Comparison of ENCODE assay signal across 23 cellular contexts in the genomic region with DNA sequence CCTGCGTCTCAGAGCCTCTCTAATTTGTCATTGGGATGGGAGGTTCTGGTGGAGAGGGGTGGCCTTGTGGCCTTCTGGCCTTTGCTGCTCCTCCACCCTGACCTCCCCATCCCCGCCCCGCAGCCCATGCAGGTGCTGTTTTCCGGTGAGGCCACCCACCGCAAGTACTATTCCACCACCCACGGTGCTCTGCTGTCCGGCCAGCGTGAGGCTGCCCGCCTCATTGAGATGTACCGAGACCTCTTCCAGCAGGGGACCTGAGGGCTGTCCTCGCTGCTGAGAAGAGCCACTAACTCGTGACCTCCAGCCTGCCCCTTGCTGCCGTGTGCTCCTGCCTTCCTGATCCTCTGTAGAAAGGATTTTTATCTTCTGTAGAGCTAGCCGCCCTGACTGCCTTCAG. TPM values are rescaled to one million over a fixed set of nuclear protein-coding genes. Genes with fewer than 3 reads are reported as not detected.
DNase-seq lines count a peak whose midpoint lies in the region; TF ChIP-seq lines count a peak whose summit lies in the region.
"Had no signal": no experiment of that assay in that cellular context is flagged by ENCODE, and none has a peak within 500 bp of the region (broad histone marks: within the 10 kb centered on the region; RNA-seq: fewer than 3 reads in every experiment).

No MANE protein-coding gene starts in this region.

- H3K36me3 ChIP-seq in endodermal cell (ENCODE audit: control insufficient read depth, insufficient read depth, low read length), result peaks cover 18% of the 10 kb centered on the region
- no peaks in the 10 kb centered on the region for H3K36me3 ChIP-seq in neural progenitor cell
- no peaks in the 10 kb centered on the region for H3K36me3 ChIP-seq in ovary

- no peaks in the 10 kb centered on the region for H3K79me2 ChIP-seq in neural progenitor cell (ENCODE audit: low read depth)

- TF ChIP-seq CTCF in endodermal cell (conservative IDR thresholded peaks at IDR 0.05) (no peak), neural progenitor cell (IDR thresholded peaks at IDR 0.05) (no peak), type B pancreatic cell (conservative IDR thresholded peaks at IDR 0.05) (no peak), ovary (IDR thresholded peaks at IDR 0.05) (no peak)

- no peak overlapping the region for H2AFZ ChIP-seq in neural progenitor cell (replicated peaks)

- H3K9ac ChIP-seq in endodermal cell (ENCODE audit: extremely low read depth, low read length, poor library complexity, severe bottlenecking) (no peak overlapping the region), neural progenitor cell (peak overlapping the region; percentile 13)

- no peak for TF ChIP-seq EP300 in ovary (IDR thresholded peaks at IDR 0.05)

- no peaks in the 10 kb centered on the region for H3F3A ChIP-seq in neural progenitor cell (ENCODE audit: low read depth)

- H3K27ac ChIP-seq in endodermal cell (ENCODE audit: low read depth, low read length) (peak overlapping the region; percentile 17), neural progenitor cell (no peak overlapping the region), ovary (no peak overlapping the region)
- H3K27ac ChIP-seq: 22Rv1, SJSA1 had no signal

- no peaks in the 10 kb centered on the region for H3K9me3 Mint-ChIP-seq in endodermal cell
- H3K9me3 Mint-ChIP-seq in neural progenitor cell, result no peaks in the 10 kb centered on the region
- H3K9me3 Mint-ChIP-seq in type B pancreatic cell, result no peaks in the 10 kb centered on the region
- H3K9me3 Mint-ChIP-seq: IgD-negative memory B cell had no signal

- no peak for TF ChIP-seq POLR2A in ovary (IDR thresholded peaks at IDR 0.05)

- H4K20me1 ChIP-seq in neural progenitor cell (ENCODE audit: low read depth), result no peaks in the 10 kb centered on the region

- peaks cover 35% of the 10 kb centered on the region for H3K36me3 Mint-ChIP-seq in endodermal cell (ENCODE audit: low read depth)
- peaks cover 13% of the 10 kb centered on the region for H3K36me3 Mint-ChIP-seq in neural progenitor cell
- peaks cover 24% of the 10 kb centered on the region for H3K36me3 Mint-ChIP-seq in type B pancreatic cell
- H3K36me3 Mint-ChIP-seq: CD4-positive, alpha-beta memory T cell; IgD-negative memory B cell had no signal

- no peaks in the 10 kb centered on the region for H3K4me1 Mint-ChIP-seq in endodermal cell
- H3K4me1 Mint-ChIP-seq in neural progenitor cell, result peaks cover 10% of the 10 kb centered on the region
- peaks cover 5% of the 10 kb centered on the region for H3K4me1 Mint-ChIP-seq in type B pancreatic cell (ENCODE audit: unreplicated experiment)
- H3K4me1 Mint-ChIP-seq: CD4-positive, alpha-beta memory T cell; IgD-negative memory B cell had no signal

- intact Hi-C loops in ovary (cut with DNase I), result no loop called here

- H3K9me3 ChIP-seq in endodermal cell (ENCODE audit: control insufficient read depth, low read length) (no peaks in the 10 kb centered on the region), neural progenitor cell (ENCODE audit: low read depth) (no peaks in the 10 kb centered on the region), ovary (no peaks in the 10 kb centered on the region)
- H3K9me3 ChIP-seq: SJSA1 had no signal

- DNase-seq in NCI-H2227 (lab: John Stamatoyannopoulos, UW; ENCODE audit: unreplicated experiment) (peak; percentile 9), NCI-H2227 treated with DMSO at 0.1 percent for 48 hours (lab: John Stamatoyannopoulos, UW) (no peak), endodermal cell (no peak), neural progenitor cell (ENCODE audit: low spot score) (no peak), type B pancreatic cell (ENCODE audit: extremely low spot score, unreplicated experiment) (no peak), ovary (no peak), SKM-1 treated with dmso at 0.1 percent for 144 hours (lab: John Stamatoyannopoulos, UW; ENCODE audit: unreplicated experiment) (no peak)
- no peak for DNase-seq in activated effector memory CD4-positive, alpha-beta T cell treated with anti-CD3 and anti-CD28 coated beads, Interleukin-2, amount 50 U/mL, for 16 hours
- DNase-seq: ACHN; CD4-positive, alpha-beta memory T cell; DND-41; Karpas-422; MV-4-11; NCI-H1105 treated with DMSO at 0.1 percent for 48 hours; NCI-H1694; NCI-H2081; NCI-H446 treated with DMSO at 0.1 percent for 48 hours; NCI-H526 treated with DMSO at 0.1 percent for 48 hours; OCI-M1 had no signal

- H3K4me1 ChIP-seq in endodermal cell (ENCODE audit: control insufficient read depth, insufficient read depth, low read length), result no peaks in the 10 kb centered on the region
- H3K4me1 ChIP-seq in neural progenitor cell, result peaks cover 8% of the 10 kb centered on the region
- no peaks in the 10 kb centered on the region for H3K4me1 ChIP-seq in ovary (ENCODE audit: insufficient read depth)
- H3K4me1 ChIP-seq: SJSA1 had no signal

- 70 to 86% methylated on average over 12 to 14 of the region's 14 CpGs for WGBS in endodermal cell (ENCODE audit: insufficient coverage in 1 of 2, insufficient read length in 1 of 2), 2 experiments
- 78 to 84% (median 79%) methylated on average over 13 to 14 of the region's 14 CpGs for WGBS in ovary, 3 donors

- H3K27ac Mint-ChIP-seq in endodermal cell, result peak overlapping the region; percentile 35
- peak overlapping the region; percentile 5 for H3K27ac Mint-ChIP-seq in neural progenitor cell
- H3K27ac Mint-ChIP-seq in type B pancreatic cell, result peak overlapping the region; percentile 56
- H3K27ac Mint-ChIP-seq: CD4-positive, alpha-beta memory T cell had no signal

- H3K4me2 ChIP-seq in neural progenitor cell, result no peak overlapping the region

- no peak overlapping the region for H3K4me3 ChIP-seq in endodermal cell (ENCODE audit: low read length)
- no peak overlapping the region for H3K4me3 ChIP-seq in neural progenitor cell
- H3K4me3 ChIP-seq in ovary, result no peak overlapping the region
- H3K4me3 ChIP-seq: BLaER1 treated with 17β-estradiol and CSF1 and Interleukin-3, amounts not matched to agents 10 nM and 100 nM; SJSA1 had no signal

- H3K27me3 ChIP-seq in endodermal cell (ENCODE audit: control insufficient read depth, insufficient read depth, low read length, poor library complexity, severe bottlenecking) (no peaks in the 10 kb centered on the region), neural progenitor cell (no peaks in the 10 kb centered on the region), ovary (no peaks in the 10 kb centered on the region)
- H3K27me3 ChIP-seq: BLaER1 treated with 17β-estradiol and CSF1 and Interleukin-3, amounts not matched to agents 10 nM and 100 nM; SJSA1 had no signal

- H3K4me3 Mint-ChIP-seq in endodermal cell (no peak overlapping the region), neural progenitor cell (no peak overlapping the region), type B pancreatic cell (no peak overlapping the region)
- H3K4me3 Mint-ChIP-seq: CD4-positive, alpha-beta memory T cell; IgD-negative memory B cell had no signal

- H3K27me3 Mint-ChIP-seq in endodermal cell (ENCODE audit: insufficient read depth) (no peaks in the 10 kb centered on the region), neural progenitor cell (ENCODE audit: insufficient read depth, low read depth) (peaks cover 3% of the 10 kb centered on the region), type B pancreatic cell (no peaks in the 10 kb centered on the region)

RNA-seq across cellular contexts. Expression of a gene that starts 38.5 kb away (rescaled TPM):
- total RNA-seq in endodermal cell, result 10 to 100 TPM; 17.6 to 18.2 TPM
- polyA plus RNA-seq in endodermal cell (2013, experiment 1 of 2), result 17.2 TPM
- polyA plus RNA-seq in endodermal cell (2013, experiment 2 of 2), result 14.0 TPM
- 6.8 and 11.6 TPM in 2 replicates for total RNA-seq in neural progenitor cell (ENCODE audit: low replicate concordance)
- total RNA-seq in type B pancreatic cell (ENCODE audit: low replicate concordance), result 17.2 and 18.9 TPM in 2 replicates
- total RNA-seq in ovary, result 10 to 100 TPM in 6 of 7 donors, 1 to 10 TPM in 1; 9.8 to 31.8 (median 15.7) TPM
- polyA plus RNA-seq in ovary, result 10 to 100 TPM in 1 of 2 donors, 1 to 10 TPM in 1; 4.9 to 14.6 TPM

Comparison
In these comparisons a context has a peak if more than half of its experiments do, and no peak if none do; other contexts are left out.
1. H3K27ac Mint-ChIP-seq: peak in every context shown above with its lines; median percentile 56 in type B pancreatic cell; 35 in endodermal cell; 5 in neural progenitor cell.